9 cellular contexts compared by ENCODE assay signal in the genomic region with DNA sequence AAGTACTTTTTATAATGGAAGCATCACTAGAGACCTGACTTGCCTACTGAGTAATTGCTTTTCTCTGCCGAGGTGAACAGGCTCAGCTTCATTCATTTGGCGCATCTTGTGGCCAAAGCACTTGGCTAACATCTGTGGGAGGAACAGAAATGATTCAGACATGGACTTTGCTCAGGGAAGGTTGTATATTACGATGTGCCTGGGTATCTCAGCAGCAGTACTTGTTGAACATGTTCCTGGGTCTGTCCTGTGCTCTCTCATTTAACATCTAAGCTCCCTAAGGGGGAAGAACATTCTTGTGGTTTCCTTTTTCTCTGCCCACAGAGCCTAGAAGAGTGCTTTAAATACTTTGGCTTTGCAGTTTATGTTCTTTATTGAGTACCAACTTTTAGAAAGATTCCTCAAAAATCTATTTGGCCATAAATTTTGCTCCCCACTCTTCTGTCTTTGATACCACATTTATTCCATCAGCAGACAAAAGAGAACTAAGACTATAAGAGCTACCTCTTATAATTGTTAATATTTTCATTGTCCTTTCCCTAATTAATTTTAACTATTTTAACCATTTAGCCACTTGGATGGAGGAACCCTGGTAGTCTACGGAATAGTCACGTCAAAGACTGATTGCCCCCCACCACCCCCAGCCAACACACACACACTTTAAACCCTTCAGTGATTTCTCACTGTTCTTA.
DNase-seq lines count a peak whose midpoint lies in the region; ATAC-seq and TF ChIP-seq lines count a peak whose summit lies in the region.
"Had no signal": no experiment of that assay in that cellular context is flagged by ENCODE, and none has a peak within 500 bp of the region (broad histone marks: within the 10 kb centered on the region; RNA-seq: fewer than 3 reads in every experiment).

No MANE protein-coding gene starts in this region.

- H3K4me3 ChIP-seq in fibroblast of pulmonary artery (replicated peaks; ENCODE audit: low read depth, low read length) (no peak overlapping the region), sigmoid colon (no peak overlapping the region)

- H3K9me3 Mint-ChIP-seq in endothelial cell (ENCODE audit: unreplicated experiment): no peaks in the 10 kb centered on the region

- TF ChIP-seq EP300 in sigmoid colon (IDR thresholded peaks at IDR 0.05): no peak

- intact Hi-C loops in sigmoid colon (cut with DNase I): no loop called here

- ATAC-seq in GM21723 (IDR thresholded peaks at IDR 0.05; ENCODE audit: unreplicated experiment): peak; percentile 61

- H3K4me3 Mint-ChIP-seq in endothelial cell (ENCODE audit: unreplicated experiment): no peak overlapping the region

- H3K27ac Mint-ChIP-seq in endothelial cell (ENCODE audit: unreplicated experiment): no peak overlapping the region
- H3K27ac Mint-ChIP-seq: naive thymus-derived CD8-positive, alpha-beta T cell had no signal

- TF ChIP-seq POLR2A in sigmoid colon (IDR thresholded peaks at IDR 0.05): no peak

- no peaks in the 10 kb centered on the region for H3K9me3 ChIP-seq in sigmoid colon

- H3K36me3 ChIP-seq in sigmoid colon: no peaks in the 10 kb centered on the region

- H3K36me3 Mint-ChIP-seq in endothelial cell (ENCODE audit: low read depth, unreplicated experiment): no peaks in the 10 kb centered on the region
- H3K36me3 Mint-ChIP-seq: naive thymus-derived CD8-positive, alpha-beta T cell had no signal

- peaks cover 8% of the 10 kb centered on the region for H3K27me3 Mint-ChIP-seq in endothelial cell (ENCODE audit: unreplicated experiment)

- peak; percentile 13 for DNase-seq in COLO668 (lab: John Stamatoyannopoulos, UW; ENCODE audit: unreplicated experiment)
- peak; percentile 66 for DNase-seq in MV-4-11 (lab: John Stamatoyannopoulos, UW)
- peak; percentile 71 for DNase-seq in fibroblast of pulmonary artery (ENCODE audit: low read depth)
- no peak for DNase-seq in DMS 273 treated with DMSO at 0.1 percent for 48 hours (lab: John Stamatoyannopoulos, UW)
- no peak for DNase-seq in endothelial cell (ENCODE audit: low spot score)
- DNase-seq in sigmoid colon: no peak
- DNase-seq in foreskin melanocyte: no peak
- DNase-seq: naive thymus-derived CD8-positive, alpha-beta T cell had no signal

- peaks cover 25% of the 10 kb centered on the region for H3K4me1 Mint-ChIP-seq in endothelial cell (ENCODE audit: unreplicated experiment)

- H3K4me1 ChIP-seq in sigmoid colon: peaks cover 0 to 6% (median 3%) of the 10 kb centered on the region in 4 donors

- H3K27me3 ChIP-seq in sigmoid colon: no peaks in the 10 kb centered on the region

- WGBS in sigmoid colon, 2 donors: 44 to 65% methylated on average over 5 of the region's 5 CpGs

- TF ChIP-seq CTCF in fibroblast of pulmonary artery (IDR thresholded peaks at IDR 0.05; ENCODE audit: low read length, missing control alignments) (no peak), endothelial cell (IDR thresholded peaks at IDR 0.05; ENCODE audit: unreplicated experiment) (no peak), sigmoid colon (IDR thresholded peaks at IDR 0.05) (no peak)

- H3K27ac ChIP-seq in sigmoid colon: peak overlapping the region in 1 of 4 donors; percentile 4

Comparison
In these comparisons a context has a peak if more than half of its experiments do, and no peak if none do; other contexts are left out.
1. DNase-seq: peak in COLO668 (single experiment), MV-4-11 (single experiment) and fibroblast of pulmonary artery (single experiment); none in DMS 273 treated with DMSO at 0.1 percent for 48 hours (single experiment), endothelial cell (single experiment), sigmoid colon (single experiment) and foreskin melanocyte (single experiment).